ENCODE assay signal across 1 cellular context in genomic region chr18:62460851-62461300, GRCh38.
A peak's percentile ranks its signal among the peaks of the same experiment; 100 is the strongest.
TF ChIP-seq lines count a peak whose summit lies in the region.

No MANE protein-coding gene starts in this region.

TF ChIP-seq in HepG2, 621 proteins besides CTCF, POLR2A, EP300 and RAD21 (continued from another document and continues in another):
- TF ChIP-seq ZNF34 (CRISPR knock-in tag; IDR thresholded peaks at IDR 0.05; ENCODE audit: borderline replicate concordance) (no peak), ZBTB44 (CRISPR knock-in tag; IDR thresholded peaks at IDR 0.05) (no peak), MIER3 (CRISPR knock-in tag; IDR thresholded peaks at IDR 0.05; ENCODE audit: borderline replicate concordance) (0 out of 2 replicates have a peak, but pooled peaks have one; percentile 85), ZFP62 (CRISPR knock-in tag; IDR thresholded peaks at IDR 0.05) (no peak), ZNF713 (CRISPR knock-in tag; IDR thresholded peaks at IDR 0.05) (no peak), BRF2 (CRISPR knock-in tag; IDR thresholded peaks at IDR 0.05) (0 out of 2 replicates have a peak, but pooled peaks have one; percentile 69), CENPBD1 (CRISPR knock-in tag; IDR thresholded peaks at IDR 0.05; ENCODE audit: borderline replicate concordance, low read depth) (no peak), CERS6 (CRISPR knock-in tag; IDR thresholded peaks at IDR 0.05) (no peak), MYPOP (CRISPR knock-in tag; IDR thresholded peaks at IDR 0.05) (no peak), PHF21A (CRISPR knock-in tag; IDR thresholded peaks at IDR 0.05) (peak; percentile 85), ZNF30 (CRISPR knock-in tag; IDR thresholded peaks at IDR 0.05) (no peak), ZNF839 (CRISPR knock-in tag; IDR thresholded peaks at IDR 0.05; ENCODE audit: borderline replicate concordance) (no peak), ZNF569 (CRISPR knock-in tag; IDR thresholded peaks at IDR 0.05; ENCODE audit: borderline replicate concordance) (no peak), HMGA1 (CRISPR knock-in tag; conservative IDR thresholded peaks at IDR 0.05) (no peak), FOXA1 (IDR thresholded peaks at IDR 0.05) (no peak), FOXA1 (CRISPR knock-in tag; IDR thresholded peaks at IDR 0.05) (peak; percentile 75), ZNF777 (CRISPR knock-in tag; IDR thresholded peaks at IDR 0.05) (no peak), PTBP1 (IDR thresholded peaks at IDR 0.05; ENCODE audit: low read depth, low read length, poor library complexity, severe bottlenecking) (no peak), ZNF468 (CRISPR knock-in tag; IDR thresholded peaks at IDR 0.05) (no peak), FOXP4 (CRISPR knock-in tag; IDR thresholded peaks at IDR 0.05) (peak; percentile 98), KDM5A (IDR thresholded peaks at IDR 0.05; ENCODE audit: borderline replicate concordance, low read length) (no peak), MIER2 (CRISPR knock-in tag; IDR thresholded peaks at IDR 0.05) (peak; percentile 67; the same call in 1 of the 2 replicates), ZNF563 (CRISPR knock-in tag; IDR thresholded peaks at IDR 0.05) (no peak), ZMAT3 (CRISPR knock-in tag; conservative IDR thresholded peaks at IDR 0.05) (no peak), ZNF672 (CRISPR knock-in tag; IDR thresholded peaks at IDR 0.05) (no peak), TRIM22 (IDR thresholded peaks at IDR 0.05) (no peak), ZNF10 (CRISPR knock-in tag; IDR thresholded peaks at IDR 0.05; ENCODE audit: borderline replicate concordance, low read depth) (no peak), CSRNP2 (CRISPR knock-in tag; conservative IDR thresholded peaks at IDR 0.05; ENCODE audit: low read depth) (no peak), SRF (IDR thresholded peaks at IDR 0.05; ENCODE audit: low read depth, low read length) (no peak), IRF1 (CRISPR knock-in tag; IDR thresholded peaks at IDR 0.05; ENCODE audit: low read depth) (no peak), JUNB (CRISPR knock-in tag; IDR thresholded peaks at IDR 0.05; ENCODE audit: borderline replicate concordance) (peak; percentile 77; the same call in 1 of the 2 replicates), TOPORS (CRISPR knock-in tag; IDR thresholded peaks at IDR 0.05) (no peak), KLF12 (CRISPR knock-in tag; IDR thresholded peaks at IDR 0.05; ENCODE audit: borderline replicate concordance) (no peak), MEIS2 (CRISPR knock-in tag; IDR thresholded peaks at IDR 0.05) (peak; percentile 60; the same call in 1 of the 2 replicates), RFX3 (CRISPR knock-in tag; IDR thresholded peaks at IDR 0.05) (no peak), ZNF20 (CRISPR knock-in tag; IDR thresholded peaks at IDR 0.05) (no peak), CBX5 (CRISPR knock-in tag; IDR thresholded peaks at IDR 0.05; ENCODE audit: borderline replicate concordance) (peak; percentile 50; the same call in 1 of the 2 replicates), HIC2 (CRISPR knock-in tag; IDR thresholded peaks at IDR 0.05; ENCODE audit: low read depth) (no peak), ZNF562 (CRISPR knock-in tag; IDR thresholded peaks at IDR 0.05; ENCODE audit: borderline replicate concordance) (no peak), ZSCAN21 (CRISPR knock-in tag; IDR thresholded peaks at IDR 0.05; ENCODE audit: borderline replicate concordance) (no peak), BCL3 (CRISPR knock-in tag; IDR thresholded peaks at IDR 0.05) (no peak), ZSCAN22 (CRISPR knock-in tag; IDR thresholded peaks at IDR 0.05) (no peak), ZNF180 (CRISPR knock-in tag; IDR thresholded peaks at IDR 0.05; ENCODE audit: borderline replicate concordance, low read depth) (no peak), ZBTB25 (CRISPR knock-in tag; IDR thresholded peaks at IDR 0.05) (peak; percentile 78)
